In genomic region chr2:237097911-237098702, GRCh38 we compare ENCODE assay signal across 11 cellular contexts. TPM values are rescaled to one million over a fixed set of nuclear protein-coding genes. Genes with fewer than 3 reads are reported as not detected.
A peak's percentile ranks its signal among the peaks of the same experiment; 100 is the strongest.
DNase-seq lines count a peak whose midpoint lies in the region; TF ChIP-seq lines count a peak whose summit lies in the region.
"Had no signal": no experiment of that assay in that cellular context is flagged by ENCODE, and none has a peak within 500 bp of the region (broad histone marks: within the 10 kb centered on the region; RNA-seq: fewer than 3 reads in every experiment).

No MANE protein-coding gene starts in this region.

- in situ Hi-C loops in HAP-1 (cut with MboI; ENCODE audit: low sequenced_read_pairs), result no loop called here

- peaks cover 53% of the 10 kb centered on the region for H3K36me3 ChIP-seq in HAP-1 (replicated peaks)

- CTCF ChIA-PET in activated naive CD4-positive, alpha-beta T cell treated with anti-CD3 and anti-CD28 coated beads, Interleukin-2, amount 10 ng/mL, durations not matched to agents 7 days and 5 days (lab: Charles Lee), result no interaction called here

- H3K27me3 Mint-ChIP-seq in activated T-helper 1 cell treated with anti-CD3 and anti-CD28 coated beads, Interleukin-12 subunit alpha, Interleukin-12 subunit beta, Interleukin-2, Interleukin-4 antibody, amounts not matched to agents 30 ng/mL and 10 ng/mL and 1 ng/mL, durations not matched to agents 14 hours and 24 hours and 36 hours (ENCODE audit: insufficient read depth), result no peaks in the 10 kb centered on the region
- no peaks in the 10 kb centered on the region for H3K27me3 Mint-ChIP-seq in activated naive CD4-positive, alpha-beta T cell treated with anti-CD3 and anti-CD28 coated beads, Interleukin-2, amount 10 ng/mL, durations not matched to agents 7 days and 5 days

- H3K4me1 ChIP-seq in HAP-1, result no peaks in the 10 kb centered on the region
- H3K4me1 ChIP-seq: body of pancreas had no signal

- no peak overlapping the region for H3K27ac Mint-ChIP-seq in activated T-helper 1 cell treated with anti-CD3 and anti-CD28 coated beads, Interleukin-12 subunit alpha, Interleukin-12 subunit beta, Interleukin-2, Interleukin-4 antibody, amounts not matched to agents 30 ng/mL and 10 ng/mL and 1 ng/mL, durations not matched to agents 14 hours and 24 hours and 36 hours
- H3K27ac Mint-ChIP-seq in activated naive CD4-positive, alpha-beta T cell treated with anti-CD3 and anti-CD28 coated beads, Interleukin-2, amount 10 ng/mL, durations not matched to agents 7 days and 5 days, result no peak overlapping the region

- no peaks in the 10 kb centered on the region for H3K4me1 Mint-ChIP-seq in activated T-helper 1 cell treated with anti-CD3 and anti-CD28 coated beads, Interleukin-12 subunit alpha, Interleukin-12 subunit beta, Interleukin-2, Interleukin-4 antibody, amounts not matched to agents 30 ng/mL and 10 ng/mL and 1 ng/mL, durations not matched to agents 14 hours and 24 hours and 36 hours (ENCODE audit: low read depth)
- no peaks in the 10 kb centered on the region for H3K4me1 Mint-ChIP-seq in activated naive CD4-positive, alpha-beta T cell treated with anti-CD3 and anti-CD28 coated beads, Interleukin-2, amount 10 ng/mL, durations not matched to agents 7 days and 5 days

- H3K4me3 ChIP-seq in cardiac fibroblast (replicated peaks in 1 of 2; ENCODE audit: low read depth in 2 of 2, low read length in 2 of 2) (no peak overlapping the region), HAP-1 (no peak overlapping the region)
- H3K4me3 ChIP-seq: body of pancreas, K562 had no signal

- no peaks in the 10 kb centered on the region for H3K27me3 ChIP-seq in HAP-1 (ENCODE audit: low read depth)
- H3K27me3 ChIP-seq: body of pancreas had no signal

- no peak overlapping the region for H3K4me3 Mint-ChIP-seq in activated T-helper 1 cell treated with anti-CD3 and anti-CD28 coated beads, Interleukin-12 subunit alpha, Interleukin-12 subunit beta, Interleukin-2, Interleukin-4 antibody, amounts not matched to agents 30 ng/mL and 10 ng/mL and 1 ng/mL, durations not matched to agents 14 hours and 24 hours and 36 hours
- no peak overlapping the region for H3K4me3 Mint-ChIP-seq in activated naive CD4-positive, alpha-beta T cell treated with anti-CD3 and anti-CD28 coated beads, Interleukin-2, amount 10 ng/mL, durations not matched to agents 7 days and 5 days

- intact Hi-C loops in activated T-helper 1 cell treated with anti-CD3 and anti-CD28 coated beads, Interleukin-12 subunit alpha, Interleukin-12 subunit beta, Interleukin-2, Interleukin-4 antibody, amounts not matched to agents 30 ng/mL and 10 ng/mL and 1 ng/mL, durations not matched to agents 14 hours and 24 hours and 36 hours (cut with micrococcal nuclease), result no loop called here

- peak; percentile 30 for DNase-seq in AG09319 (ENCODE audit: extremely low read depth, low read depth)
- DNase-seq in HT1080 (ENCODE audit: low read depth), result peak; percentile 95
- DNase-seq in cardiac fibroblast (ENCODE audit: low read depth in 2 of 2), result peak; percentile 88 to 99
- DNase-seq in myocyte (ENCODE audit: low read depth), result peak; percentile 47
- no peak for DNase-seq in activated T-helper 1 cell treated with anti-CD3 and anti-CD28 coated beads, Interleukin-12 subunit alpha, Interleukin-12 subunit beta, Interleukin-2, Interleukin-4 antibody, amounts not matched to agents 30 ng/mL and 10 ng/mL and 1 ng/mL, durations not matched to agents 14 hours and 24 hours and 36 hours (ENCODE audit: low spot score)
- no peak for DNase-seq in activated naive CD4-positive, alpha-beta T cell treated with anti-CD3 and anti-CD28 coated beads, Interleukin-2, amount 10 ng/mL, durations not matched to agents 7 days and 5 days
- DNase-seq in HAP-1 (ENCODE audit: low spot score in 2 of 2), result no peak
- DNase-seq in GDM1 (lab: John Stamatoyannopoulos, UW), result no peak
- DNase-seq: body of pancreas, NCI-H446 treated with DMSO at 0.1 percent for 48 hours had no signal

- no peaks in the 10 kb centered on the region for H3K9me3 ChIP-seq in HAP-1
- H3K9me3 ChIP-seq: body of pancreas had no signal

- no peaks in the 10 kb centered on the region for H3K9me3 Mint-ChIP-seq in activated T-helper 1 cell treated with anti-CD3 and anti-CD28 coated beads, Interleukin-12 subunit alpha, Interleukin-12 subunit beta, Interleukin-2, Interleukin-4 antibody, amounts not matched to agents 30 ng/mL and 10 ng/mL and 1 ng/mL, durations not matched to agents 14 hours and 24 hours and 36 hours
- no peaks in the 10 kb centered on the region for H3K9me3 Mint-ChIP-seq in activated naive CD4-positive, alpha-beta T cell treated with anti-CD3 and anti-CD28 coated beads, Interleukin-2, amount 10 ng/mL, durations not matched to agents 7 days and 5 days

- TF ChIP-seq CTCF in AG09319 (IDR thresholded peaks at IDR 0.05; ENCODE audit: low read depth, low read length), result no peak
- TF ChIP-seq CTCF in cardiac fibroblast (IDR thresholded peaks at IDR 0.05; ENCODE audit: low read depth, low read length), result no peak

- peaks cover 30% of the 10 kb centered on the region for H3K36me3 Mint-ChIP-seq in activated T-helper 1 cell treated with anti-CD3 and anti-CD28 coated beads, Interleukin-12 subunit alpha, Interleukin-12 subunit beta, Interleukin-2, Interleukin-4 antibody, amounts not matched to agents 30 ng/mL and 10 ng/mL and 1 ng/mL, durations not matched to agents 14 hours and 24 hours and 36 hours (ENCODE audit: low read depth)
- H3K36me3 Mint-ChIP-seq in activated naive CD4-positive, alpha-beta T cell treated with anti-CD3 and anti-CD28 coated beads, Interleukin-2, amount 10 ng/mL, durations not matched to agents 7 days and 5 days, result peaks cover 24% of the 10 kb centered on the region

RNA-seq across cellular contexts. Expression of gene COPS8, which starts 12.4 kb away (rescaled TPM):
- total RNA-seq in HT1080 (2014; rRNA removed; shearing (Covaris generic)), result 142 and 183 TPM in 2 replicates
- 120 and 133 TPM in 2 replicates for polyA plus RNA-seq in HT1080 (2015; cell fraction: cytosol; rRNA removed)
- polyA plus RNA-seq in HT1080 (2015; cell fraction: nucleus; rRNA removed), result 69.7 and 89.0 TPM in 2 replicates
- 209 and 245 TPM in 2 replicates for total RNA-seq in myocyte
- polyA plus RNA-seq in myocyte (2012), result 104 TPM
- total RNA-seq in activated T-helper 1 cell treated with anti-CD3 and anti-CD28 coated beads, Interleukin-12 subunit alpha, Interleukin-12 subunit beta, Interleukin-2, Interleukin-4 antibody, amounts not matched to agents 30 ng/mL and 10 ng/mL and 1 ng/mL, durations not matched to agents 14 hours and 24 hours and 36 hours, result 59.2 and 63.3 TPM in 2 replicates

Comparison
In these comparisons a context has a peak if more than half of its experiments do, and no peak if none do; other contexts are left out.
1. DNase-seq: peak in AG09319 (single experiment), HT1080 (single experiment), cardiac fibroblast (2 of 2) and myocyte (single experiment); none in activated T-helper 1 cell treated with anti-CD3 and anti-CD28 coated beads, Interleukin-12 subunit alpha, Interleukin-12 subunit beta, Interleukin-2, Interleukin-4 antibody, amounts not matched to agents 30 ng/mL and 10 ng/mL and 1 ng/mL, durations not matched to agents 14 hours and 24 hours and 36 hours (single experiment), activated naive CD4-positive, alpha-beta T cell treated with anti-CD3 and anti-CD28 coated beads, Interleukin-2, amount 10 ng/mL, durations not matched to agents 7 days and 5 days (single experiment), HAP-1 (0 of 2) and GDM1 (single experiment).